ENCODE assay signal across 17 cellular contexts in genomic region chr21:45863751-45864150, GRCh38.
"Had no signal": no experiment of that assay in that cellular context is flagged by ENCODE, and none has a peak within 500 bp of the region (broad histone marks: within the 10 kb centered on the region; RNA-seq: fewer than 3 reads in every experiment).

No MANE protein-coding gene starts in this region.

- FAIRE-seq: endometrium, frontal cortex had no signal

- H3K4me3 ChIP-seq: colonic mucosa, right atrium auricular region, stomach, thoracic aorta, transverse colon had no signal

- DNase-seq: colonic mucosa; effector CD4-positive, alpha-beta T cell; mammary epithelial cell; nephron progenitor cell; stimulated activated CD4-positive, alpha-beta T cell treated with anti-CD3 and anti-CD28 coated beads, Interleukin-2, amount 100 ng/mL, for 24 hours; stimulated activated CD4-positive, alpha-beta T cell treated with anti-CD3 and anti-CD28 coated beads, Interleukin-4, amount 100 ng/mL, for 4 hours; stimulated activated naive CD4-positive, alpha-beta T cell; stomach; substantia nigra; transverse colon had no signal

- H3K27ac ChIP-seq: colonic mucosa, right atrium auricular region, stomach, thoracic aorta, transverse colon had no signal

- ATAC-seq: esophagus mucosa; left lobe of liver; naive thymus-derived CD4-positive, alpha-beta T cell had no signal

- H3K4me1 ChIP-seq: colonic mucosa, right atrium auricular region, stomach, transverse colon had no signal

- H3K36me3 ChIP-seq: colonic mucosa, right atrium auricular region, stomach, thoracic aorta, transverse colon had no signal

- H3K9me3 ChIP-seq: colonic mucosa, right atrium auricular region, stomach, thoracic aorta, transverse colon had no signal

- H3K27me3 ChIP-seq: colonic mucosa, right atrium auricular region, transverse colon had no signal
